Comparison of ENCODE assay signal across 1 cellular context in the genomic region with DNA sequence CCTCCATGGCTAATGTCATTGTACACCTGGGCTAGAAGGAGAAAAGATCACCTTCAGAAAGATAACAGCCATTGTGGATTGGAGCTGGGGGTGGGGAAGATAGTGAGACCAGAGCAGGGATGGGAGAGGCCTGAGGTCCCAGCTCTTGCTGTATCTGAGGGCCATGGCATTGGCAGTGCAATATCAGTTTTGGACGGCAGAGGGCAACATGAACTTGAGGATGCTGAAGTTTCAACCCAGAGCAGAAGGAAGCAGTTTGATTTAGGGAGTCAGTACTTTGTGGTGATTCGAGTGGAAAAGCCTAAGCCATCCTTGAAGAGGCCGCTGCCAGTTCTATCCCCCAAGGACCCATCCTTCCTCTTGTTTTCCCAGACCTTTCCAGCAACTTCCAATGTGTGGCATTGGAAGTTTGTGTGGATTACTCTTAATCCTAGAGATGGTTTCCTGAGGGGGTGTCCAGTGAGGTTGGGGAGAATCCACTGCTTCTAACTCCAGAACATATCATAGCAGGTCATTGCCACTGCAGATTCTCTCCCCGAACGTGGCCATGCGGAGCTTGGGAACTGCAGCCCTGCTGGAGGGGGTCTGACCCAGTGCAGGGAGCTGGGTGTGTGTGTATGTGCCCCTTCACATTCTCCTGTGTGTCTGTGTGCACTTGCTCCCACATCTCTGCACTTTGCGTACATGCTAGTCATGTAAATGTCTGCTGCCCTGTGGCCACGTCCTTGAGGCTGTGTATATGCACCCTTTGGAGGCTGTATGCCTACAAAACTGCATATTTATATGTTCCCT.
TF ChIP-seq lines count a peak whose summit lies in the region.

No MANE protein-coding gene starts in this region.

TF ChIP-seq in K562, 482 proteins besides CTCF, POLR2A, EP300 and RAD21 (continued from another document and continues in another):
- peak; percentile 96 for TF ChIP-seq DEAF1 (CRISPR knock-in tag; IDR thresholded peaks at IDR 0.05)
- TF ChIP-seq RBM25 (IDR thresholded peaks at IDR 0.05; ENCODE audit: low read depth, low read length, severe bottlenecking), result peak; percentile 85
- peak; percentile 11; the same call in 1 of the 2 replicates for TF ChIP-seq CREM (IDR thresholded peaks at IDR 0.05; ENCODE audit: low read depth)
- TF ChIP-seq, protein P1, sequence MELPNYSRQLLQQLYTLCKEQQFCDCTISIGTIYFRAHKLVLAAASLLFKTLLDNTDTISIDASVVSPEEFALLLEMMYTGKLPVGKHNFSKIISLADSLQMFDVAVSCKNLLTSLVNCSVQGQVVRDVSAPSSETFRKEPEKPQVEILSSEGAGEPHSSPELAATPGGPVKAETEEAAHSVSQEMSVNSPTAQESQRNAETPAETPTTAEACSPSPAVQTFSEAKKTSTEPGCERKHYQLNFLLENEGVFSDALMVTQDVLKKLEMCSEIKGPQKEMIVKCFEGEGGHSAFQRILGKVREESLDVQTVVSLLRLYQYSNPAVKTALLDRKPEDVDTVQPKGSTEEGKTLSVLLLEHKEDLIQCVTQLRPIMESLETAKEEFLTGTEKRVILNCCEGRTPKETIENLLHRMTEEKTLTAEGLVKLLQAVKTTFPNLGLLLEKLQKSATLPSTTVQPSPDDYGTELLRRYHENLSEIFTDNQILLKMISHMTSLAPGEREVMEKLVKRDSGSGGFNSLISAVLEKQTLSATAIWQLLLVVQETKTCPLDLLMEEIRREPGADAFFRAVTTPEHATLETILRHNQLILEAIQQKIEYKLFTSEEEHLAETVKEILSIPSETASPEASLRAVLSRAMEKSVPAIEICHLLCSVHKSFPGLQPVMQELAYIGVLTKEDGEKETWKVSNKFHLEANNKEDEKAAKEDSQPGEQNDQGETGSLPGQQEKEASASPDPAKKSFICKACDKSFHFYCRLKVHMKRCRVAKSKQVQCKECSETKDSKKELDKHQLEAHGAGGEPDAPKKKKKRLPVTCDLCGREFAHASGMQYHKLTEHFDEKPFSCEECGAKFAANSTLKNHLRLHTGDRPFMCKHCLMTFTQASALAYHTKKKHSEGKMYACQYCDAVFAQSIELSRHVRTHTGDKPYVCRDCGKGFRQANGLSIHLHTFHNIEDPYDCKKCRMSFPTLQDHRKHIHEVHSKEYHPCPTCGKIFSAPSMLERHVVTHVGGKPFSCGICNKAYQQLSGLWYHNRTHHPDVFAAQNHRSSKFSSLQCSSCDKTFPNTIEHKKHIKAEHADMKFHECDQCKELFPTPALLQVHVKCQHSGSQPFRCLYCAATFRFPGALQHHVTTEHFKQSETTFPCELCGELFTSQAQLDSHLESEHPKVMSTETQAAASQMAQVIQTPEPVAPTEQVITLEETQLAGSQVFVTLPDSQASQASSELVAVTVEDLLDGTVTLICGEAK (IDR thresholded peaks at IDR 0.05), result no peak
- TF ChIP-seq, protein P1 (CRISPR knock-in tag; IDR thresholded peaks at IDR 0.05), result no peak
- no peak for TF ChIP-seq FOXA3 (CRISPR knock-in tag; conservative IDR thresholded peaks at IDR 0.05 in 1 of 2, IDR thresholded peaks at IDR 0.05 in 1 of 2)
- no peak for TF ChIP-seq CEBPG (CRISPR knock-in tag; IDR thresholded peaks at IDR 0.05)
- TF ChIP-seq CEBPG (tag; conservative IDR thresholded peaks at IDR 0.05 in 1 of 2, IDR thresholded peaks at IDR 0.05 in 1 of 2), result no peak
- no peak for TF ChIP-seq CHCHD3 (CRISPR knock-in tag; IDR thresholded peaks at IDR 0.05)
- no peak for TF ChIP-seq TRIM28 (IDR thresholded peaks at IDR 0.05)
- peak; percentile 98 for TF ChIP-seq SMC3 (conservative IDR thresholded peaks at IDR 0.05; ENCODE audit: insufficient read depth, low read depth, low read length)
- no peak for TF ChIP-seq CREB1 (IDR thresholded peaks at IDR 0.05)
- TF ChIP-seq CREB1 (CRISPR knock-in tag; IDR thresholded peaks at IDR 0.05), result 0 out of 2 replicates have a peak, but pooled peaks have one; percentile 36
- TF ChIP-seq TARDBP (IDR thresholded peaks at IDR 0.05), result no peak
- no peak for TF ChIP-seq TAL1 (IDR thresholded peaks at IDR 0.05)
- no peak for TF ChIP-seq SUPT5H (IDR thresholded peaks at IDR 0.05)
- TF ChIP-seq E2F6 (IDR thresholded peaks at IDR 0.05; ENCODE audit: borderline replicate concordance in 1 of 2, extremely low read depth in 1 of 2, insufficient read depth in 1 of 2, insufficient read length in 1 of 2, low read depth in 1 of 2, low read length in 1 of 2, poor library complexity in 1 of 2, severe bottlenecking in 1 of 2), result no peak
- peak; percentile 39; the same call in 1 of the 2 replicates for TF ChIP-seq GABPB1 (CRISPR knock-in tag; IDR thresholded peaks at IDR 0.05)
- 0 out of 2 replicates have a peak, but pooled peaks have one; percentile 12 for TF ChIP-seq CTBP1 (IDR thresholded peaks at IDR 0.05; ENCODE audit: borderline replicate concordance)
- no peak for TF ChIP-seq SRSF9 (IDR thresholded peaks at IDR 0.05; ENCODE audit: borderline replicate concordance, low read depth, low read length)
- TF ChIP-seq, protein P2, sequence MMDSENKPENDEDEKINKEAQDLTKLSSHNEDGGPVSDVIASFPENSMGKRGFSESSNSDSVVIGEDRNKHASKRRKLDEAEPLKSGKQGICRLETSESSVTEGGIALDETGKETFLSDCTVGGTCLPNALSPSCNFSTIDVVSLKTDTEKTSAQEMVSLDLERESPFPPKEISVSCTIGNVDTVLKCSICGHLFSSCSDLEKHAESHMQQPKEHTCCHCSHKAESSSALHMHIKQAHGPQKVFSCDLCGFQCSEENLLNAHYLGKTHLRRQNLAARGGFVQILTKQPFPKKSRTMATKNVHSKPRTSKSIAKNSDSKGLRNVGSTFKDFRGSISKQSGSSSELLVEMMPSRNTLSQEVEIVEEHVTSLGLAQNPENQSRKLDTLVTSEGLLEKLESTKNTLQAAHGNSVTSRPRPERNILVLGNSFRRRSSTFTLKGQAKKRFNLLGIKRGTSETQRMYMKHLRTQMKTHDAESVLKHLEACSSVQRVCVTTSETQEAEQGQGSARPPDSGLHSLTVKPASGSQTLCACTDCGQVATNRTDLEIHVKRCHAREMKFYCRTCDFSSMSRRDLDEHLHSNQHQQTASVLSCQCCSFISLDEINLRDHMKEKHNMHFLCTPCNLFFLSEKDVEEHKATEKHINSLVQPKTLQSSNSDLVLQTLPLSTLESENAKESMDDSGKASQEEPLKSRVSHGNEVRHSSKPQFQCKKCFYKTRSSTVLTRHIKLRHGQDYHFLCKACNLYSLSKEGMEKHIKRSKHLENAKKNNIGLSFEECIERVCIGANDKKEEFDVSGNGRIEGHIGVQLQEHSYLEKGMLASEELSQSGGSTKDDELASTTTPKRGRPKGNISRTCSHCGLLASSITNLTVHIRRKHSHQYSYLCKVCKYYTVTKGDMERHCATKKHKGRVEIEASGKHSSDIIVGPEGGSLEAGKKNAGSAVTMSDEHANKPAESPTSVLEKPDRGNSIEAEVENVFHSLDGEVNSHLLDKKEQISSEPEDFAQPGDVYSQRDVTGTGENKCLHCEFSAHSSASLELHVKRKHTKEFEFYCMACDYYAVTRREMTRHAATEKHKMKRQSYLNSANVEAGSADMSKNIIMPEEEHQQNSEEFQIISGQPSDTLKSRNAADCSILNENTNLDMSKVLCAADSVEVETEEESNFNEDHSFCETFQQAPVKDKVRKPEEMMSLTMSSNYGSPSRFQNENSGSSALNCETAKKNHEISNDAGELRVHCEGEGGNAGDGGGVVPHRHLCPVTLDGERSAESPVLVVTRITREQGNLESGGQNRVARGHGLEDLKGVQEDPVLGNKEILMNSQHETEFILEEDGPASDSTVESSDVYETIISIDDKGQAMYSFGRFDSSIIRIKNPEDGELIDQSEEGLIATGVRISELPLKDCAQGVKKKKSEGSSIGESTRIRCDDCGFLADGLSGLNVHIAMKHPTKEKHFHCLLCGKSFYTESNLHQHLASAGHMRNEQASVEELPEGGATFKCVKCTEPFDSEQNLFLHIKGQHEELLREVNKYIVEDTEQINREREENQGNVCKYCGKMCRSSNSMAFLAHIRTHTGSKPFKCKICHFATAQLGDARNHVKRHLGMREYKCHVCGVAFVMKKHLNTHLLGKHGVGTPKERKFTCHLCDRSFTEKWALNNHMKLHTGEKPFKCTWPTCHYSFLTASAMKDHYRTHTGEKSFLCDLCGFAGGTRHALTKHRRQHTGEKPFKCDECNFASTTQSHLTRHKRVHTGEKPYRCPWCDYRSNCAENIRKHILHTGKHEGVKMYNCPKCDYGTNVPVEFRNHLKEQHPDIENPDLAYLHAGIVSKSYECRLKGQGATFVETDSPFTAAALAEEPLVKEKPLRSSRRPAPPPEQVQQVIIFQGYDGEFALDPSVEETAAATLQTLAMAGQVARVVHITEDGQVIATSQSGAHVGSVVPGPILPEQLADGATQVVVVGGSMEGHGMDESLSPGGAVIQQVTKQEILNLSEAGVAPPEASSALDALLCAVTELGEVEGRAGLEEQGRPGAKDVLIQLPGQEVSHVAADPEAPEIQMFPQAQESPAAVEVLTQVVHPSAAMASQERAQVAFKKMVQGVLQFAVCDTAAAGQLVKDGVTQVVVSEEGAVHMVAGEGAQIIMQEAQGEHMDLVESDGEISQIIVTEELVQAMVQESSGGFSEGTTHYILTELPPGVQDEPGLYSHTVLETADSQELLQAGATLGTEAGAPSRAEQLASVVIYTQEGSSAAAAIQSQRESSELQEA (IDR thresholded peaks at IDR 0.05; ENCODE audit: low read depth), result no peak
- TF ChIP-seq HDGF (IDR thresholded peaks at IDR 0.05), result peak; percentile 54; the same call in 1 of the 2 replicates
- TF ChIP-seq ZNF3 (CRISPR knock-in tag; IDR thresholded peaks at IDR 0.05), result no peak
- TF ChIP-seq TEAD1 (CRISPR knock-in tag; IDR thresholded peaks at IDR 0.05), result peak in 1 of 2 experiments; percentile 52; a peak in 1 of 4 replicates
- peak; percentile 86; the same call in 1 of the 2 replicates for TF ChIP-seq ARID2 (IDR thresholded peaks at IDR 0.05)
- TF ChIP-seq BHLHE40 (IDR thresholded peaks at IDR 0.05; ENCODE audit: low read length), result 0 out of 2 replicates have a peak, but pooled peaks have one; percentile 12
- peak in 1 of 2 experiments; percentile 80; a peak in 2 of 4 replicates for TF ChIP-seq RCOR1 (IDR thresholded peaks at IDR 0.05; ENCODE audit: borderline replicate concordance in 1 of 2, low read depth in 2 of 2, low read length in 2 of 2)
- no peak for TF ChIP-seq ZNF143 (CRISPR knock-in tag; IDR thresholded peaks at IDR 0.05)
- TF ChIP-seq PREB (CRISPR knock-in tag; IDR thresholded peaks at IDR 0.05), result 0 out of 2 replicates have a peak, but pooled peaks have one; percentile 48
- TF ChIP-seq SMARCB1 (IDR thresholded peaks at IDR 0.05; ENCODE audit: insufficient read length, low read depth), result no peak
- TF ChIP-seq, protein P3, sequence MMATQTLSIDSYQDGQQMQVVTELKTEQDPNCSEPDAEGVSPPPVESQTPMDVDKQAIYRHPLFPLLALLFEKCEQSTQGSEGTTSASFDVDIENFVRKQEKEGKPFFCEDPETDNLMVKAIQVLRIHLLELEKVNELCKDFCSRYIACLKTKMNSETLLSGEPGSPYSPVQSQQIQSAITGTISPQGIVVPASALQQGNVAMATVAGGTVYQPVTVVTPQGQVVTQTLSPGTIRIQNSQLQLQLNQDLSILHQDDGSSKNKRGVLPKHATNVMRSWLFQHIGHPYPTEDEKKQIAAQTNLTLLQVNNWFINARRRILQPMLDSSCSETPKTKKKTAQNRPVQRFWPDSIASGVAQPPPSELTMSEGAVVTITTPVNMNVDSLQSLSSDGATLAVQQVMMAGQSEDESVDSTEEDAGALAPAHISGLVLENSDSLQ (IDR thresholded peaks at IDR 0.05), result no peak
